8 cellular contexts compared by ENCODE assay signal in the genomic region with DNA sequence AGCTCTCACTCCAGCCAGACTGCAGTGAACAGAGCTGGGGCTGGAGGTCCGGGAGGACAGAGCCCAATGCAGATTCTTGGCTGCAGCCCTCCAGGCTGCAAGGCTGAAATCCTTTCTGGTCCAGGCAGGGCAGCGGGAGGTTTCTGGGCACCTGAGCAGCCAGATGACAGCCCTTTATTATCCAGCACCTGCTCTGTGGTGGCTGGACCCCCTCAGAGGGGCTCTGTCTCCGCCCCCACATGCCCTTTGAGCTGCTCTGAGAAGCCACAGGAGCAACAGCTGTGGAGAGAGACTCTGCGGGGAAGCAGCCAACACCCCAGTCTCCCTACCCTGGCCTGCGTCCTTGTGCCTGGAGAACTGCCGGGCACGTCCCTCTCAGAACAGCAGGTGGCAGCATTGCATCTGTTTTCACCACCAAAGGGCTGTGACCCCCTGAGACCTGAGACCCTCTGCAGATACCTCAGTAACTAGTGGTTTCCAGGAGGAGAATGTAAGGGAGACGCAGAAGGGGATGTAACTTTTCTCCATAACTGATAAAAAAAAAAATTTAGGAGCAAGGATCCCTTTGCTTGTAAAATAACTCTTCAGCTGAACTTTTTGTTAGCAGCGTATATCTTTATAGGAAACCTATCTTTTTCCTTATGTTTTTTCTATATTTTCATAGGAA. TPM values are rescaled to one million over a fixed set of nuclear protein-coding genes. Genes with fewer than 3 reads are reported as not detected.
DNase-seq lines count a peak whose midpoint lies in the region; TF ChIP-seq lines count a peak whose summit lies in the region.

No MANE protein-coding gene starts in this region.

- H4K12ac ChIP-seq in trophoblast cell (ENCODE audit: low read depth, low read length): no peak overlapping the region

- H4K91ac ChIP-seq in trophoblast cell (ENCODE audit: low read depth, low read length): no peak overlapping the region

- no peak overlapping the region for H3K9ac ChIP-seq in Karpas-422 (ENCODE audit: low read length)
- H3K9ac ChIP-seq in trophoblast cell (ENCODE audit: low read length): no peak overlapping the region

- H3K4me1 Mint-ChIP-seq in Caco-2 (ENCODE audit: low read depth, unreplicated experiment) (peaks cover 20% of the 10 kb centered on the region), type B pancreatic cell (ENCODE audit: unreplicated experiment) (peaks cover 17% of the 10 kb centered on the region)

- H2BK12ac ChIP-seq in trophoblast cell (ENCODE audit: low read length): no peak overlapping the region

- intact Hi-C loops in Caco-2 (cut with micrococcal nuclease; ENCODE audit: unreplicated experiment): loop anchor here (1.0 to 2.0 kb wide), 3 partner anchors 62 to 153 kb away; no protein-coding TSS in a partner anchor

- TF ChIP-seq CTCF in Caco-2 (IDR thresholded peaks at IDR 0.05; ENCODE audit: insufficient read depth in 1 of 2, low read depth in 1 of 2, low read length in 1 of 2, severe bottlenecking in 1 of 2, unreplicated experiment in 1 of 2): peak; percentile 95 to 97
- TF ChIP-seq CTCF in RWPE1 (conservative IDR thresholded peaks at IDR 0.05; ENCODE audit: low read depth): peak; percentile 89
- TF ChIP-seq CTCF in type B pancreatic cell (conservative IDR thresholded peaks at IDR 0.05): peak; percentile 95

- no peak overlapping the region for H3K23ac ChIP-seq in trophoblast cell (ENCODE audit: low read length)

- POLR2A ChIA-PET in Caco-2 (lab: Charles Lee) (interaction anchor here (0.6 to 0.9 kb wide), 2 partner anchors 22 to 54 kb away, joined by 3 read pairs; partner anchors contain the start of gene DNAJC7), RWPE1 (lab: Yijun Ruan, JAX; ENCODE audit: low non-redundant PET) (no interaction called here)

- BruUV-seq in Caco-2 (replicated peaks; lab: Mats Ljungman, UMichigan): no TSS peak

- CTCF ChIA-PET in Caco-2 (lab: Charles Lee) (interaction anchor here (0.9 to 2.4 kb wide), 4 partner anchors 33 to 87 kb away, joined by 4 to 9 read pairs (median 5); partner anchors contain the start of genes DNAJC7 and ODAD4), RWPE1 (lab: Yijun Ruan, JAX) (interaction anchor here (0.5 to 1.5 kb wide), 21 partner anchors 9 to 617 kb away, joined by 3 to 7 read pairs (median 3); no protein-coding TSS in a partner anchor)

- H3K4me1 ChIP-seq in Caco-2 (peaks cover 24% of the 10 kb centered on the region), Karpas-422 (ENCODE audit: low read length) (peaks cover 18% of the 10 kb centered on the region), trophoblast cell (ENCODE audit: control insufficient read depth in 1 of 2, insufficient read depth in 2 of 2, low read length in 2 of 2) (peaks cover 8 to 14% of the 10 kb centered on the region in 2 experiments)

- no peak overlapping the region for H2BK5ac ChIP-seq in trophoblast cell (ENCODE audit: low read depth, low read length, poor library complexity)

- H4K8ac ChIP-seq in trophoblast cell (ENCODE audit: low read depth, low read length): no peak overlapping the region

- no peaks in the 10 kb centered on the region for H3K27me3 Mint-ChIP-seq in Caco-2 (ENCODE audit: insufficient read depth, unreplicated experiment)
- H3K27me3 Mint-ChIP-seq in type B pancreatic cell: no peaks in the 10 kb centered on the region

- H3K4me2 ChIP-seq in Karpas-422 (ENCODE audit: low read depth, low read length, poor library complexity, severe bottlenecking) (no peak overlapping the region), trophoblast cell (ENCODE audit: low read length) (no peak overlapping the region)

- peaks cover 6% of the 10 kb centered on the region for H3K79me1 ChIP-seq in trophoblast cell (ENCODE audit: low read length)

- no peaks in the 10 kb centered on the region for H3K9me3 Mint-ChIP-seq in Caco-2 (ENCODE audit: unreplicated experiment)
- H3K9me3 Mint-ChIP-seq in type B pancreatic cell: no peaks in the 10 kb centered on the region

- H3K4me3 ChIP-seq in Caco-2 (ENCODE audit: low read depth, low read length) (no peak overlapping the region), Karpas-422 (ENCODE audit: low read length) (no peak overlapping the region), trophoblast cell (ENCODE audit: low read depth, low read length) (no peak overlapping the region)

- H3K36me3 ChIP-seq in Caco-2 (ENCODE audit: control insufficient read depth, insufficient read depth, low read length): peaks cover 2% of the 10 kb centered on the region; the same call in 1 of the 2 replicates
- peaks cover 2% of the 10 kb centered on the region for H3K36me3 ChIP-seq in Karpas-422 (ENCODE audit: insufficient read depth, low read length)
- H3K36me3 ChIP-seq in trophoblast cell (ENCODE audit: control insufficient read depth in 1 of 2, insufficient read depth in 2 of 2, low read length in 2 of 2): peaks cover under 1% of the 10 kb centered on the region in 2 experiments

- peaks cover 7% of the 10 kb centered on the region for H4K20me1 ChIP-seq in Karpas-422 (ENCODE audit: insufficient read depth, low read depth, low read length)

- no peak overlapping the region for H2AK5ac ChIP-seq in trophoblast cell (ENCODE audit: low read length)

- peak; percentile 81 to 83 for DNase-seq in Caco-2
- peak; percentile 88 for DNase-seq in Karpas-422
- peak; percentile 70 for DNase-seq in RWPE1 (ENCODE audit: low spot score)
- DNase-seq in activated effector memory CD4-positive, alpha-beta T cell treated with Interleukin-2 at 50 U/mL for 16 hours: peak; percentile 46
- peak; percentile 79 for DNase-seq in germinal center (ENCODE audit: low spot score)
- DNase-seq in trophoblast cell: peak; percentile 27 to 74
- peak; percentile 76 for DNase-seq in type B pancreatic cell (ENCODE audit: extremely low spot score, unreplicated experiment)
- no peak for DNase-seq in mesenteric fat pad (ENCODE audit: low spot score)

- H2BK120ac ChIP-seq in trophoblast cell (ENCODE audit: insufficient read depth, low read length, poor library complexity): no peak overlapping the region

- no peaks in the 10 kb centered on the region for H3K27me3 ChIP-seq in Caco-2 (replicated peaks; ENCODE audit: control insufficient read depth, insufficient read depth, low read length)
- H3K27me3 ChIP-seq in Karpas-422 (ENCODE audit: low read length): no peaks in the 10 kb centered on the region
- no peaks in the 10 kb centered on the region for H3K27me3 ChIP-seq in trophoblast cell (ENCODE audit: insufficient read depth, low read length)

- H3K27ac ChIP-seq in Karpas-422 (ENCODE audit: low read length): no peak overlapping the region
- no peak overlapping the region for H3K27ac ChIP-seq in RWPE1
- H3K27ac ChIP-seq in trophoblast cell (ENCODE audit: low read depth, low read length): no peak overlapping the region

- H3K79me2 ChIP-seq in Karpas-422 (ENCODE audit: low read length) (peaks cover 12% of the 10 kb centered on the region), trophoblast cell (ENCODE audit: control insufficient read depth, insufficient read depth, low read length, poor library complexity) (peaks cover 6% of the 10 kb centered on the region)

- H3K4ac ChIP-seq in trophoblast cell (ENCODE audit: low read depth, low read length): no peak overlapping the region

- no peak overlapping the region for H3K4me3 Mint-ChIP-seq in Caco-2 (ENCODE audit: unreplicated experiment)
- no peak overlapping the region for H3K4me3 Mint-ChIP-seq in type B pancreatic cell

- no peaks in the 10 kb centered on the region for H3K9me2 ChIP-seq in Karpas-422 (replicated peaks; ENCODE audit: insufficient read depth, low read length)

- H3K36me3 Mint-ChIP-seq in Caco-2 (ENCODE audit: insufficient read depth, unreplicated experiment): peaks cover 23% of the 10 kb centered on the region
- H3K36me3 Mint-ChIP-seq in type B pancreatic cell: peaks cover 2% of the 10 kb centered on the region

- H3K9me3 ChIP-seq in Caco-2 (no peaks in the 10 kb centered on the region), Karpas-422 (ENCODE audit: low read length) (no peaks in the 10 kb centered on the region), trophoblast cell (ENCODE audit: insufficient read depth, low read depth, low read length) (peaks cover 3% of the 10 kb centered on the region)

- no peak overlapping the region for H3K18ac ChIP-seq in trophoblast cell (ENCODE audit: low read length)

- no CpG with 5 or more reads among the region's 9 CpGs for WGBS in trophoblast cell (ENCODE audit: extremely low coverage, insufficient coverage, insufficient read length)

- H3K27ac Mint-ChIP-seq in Caco-2 (ENCODE audit: unreplicated experiment) (no peak overlapping the region), type B pancreatic cell (peak overlapping the region; percentile 29)

- H3K14ac ChIP-seq in trophoblast cell (ENCODE audit: low read length): no peak overlapping the region

- H2AFZ ChIP-seq in Karpas-422 (ENCODE audit: low read length): no peak overlapping the region
- H2AFZ ChIP-seq in trophoblast cell (ENCODE audit: insufficient read depth, low read length, poor library complexity): no peak overlapping the region

RNA-seq across cellular contexts. Expression of gene CNP, which starts 3.7 kb away (rescaled TPM):
- 90.1 and 94.5 TPM in 2 replicates for total RNA-seq in Caco-2 (2022)
- total RNA-seq in Karpas-422 (2014; rRNA removed; shearing (Covaris generic); ENCODE audit: low replicate concordance): 41.3 and 79.1 TPM in 2 replicates
- 28.0 and 28.5 TPM in 2 replicates for polyA plus RNA-seq in trophoblast cell (2013)
- total RNA-seq in type B pancreatic cell (ENCODE audit: low replicate concordance): 60.0 and 84.3 TPM in 2 replicates
- 84.0 TPM for total RNA-seq in mesenteric fat pad

RNA-seq across cellular contexts. Expression of gene ODAD4, which starts 32.5 kb away (rescaled TPM):
- total RNA-seq in Caco-2 (2022) (0.98 and 1.3 TPM in 2 replicates), type B pancreatic cell (ENCODE audit: low replicate concordance) (1.9 and 4.5 TPM in 2 replicates), mesenteric fat pad (0.48 TPM)
- total RNA-seq in Karpas-422 (2014; rRNA removed; shearing (Covaris generic); ENCODE audit: low replicate concordance): 0.67 and 1.0 TPM in 2 replicates
- polyA plus RNA-seq in trophoblast cell (2013): 0.74 and 0.75 TPM in 2 replicates

RNA-seq across cellular contexts. Expression of gene ACLY, which starts 44.1 kb away (rescaled TPM):
- 246 and 252 TPM in 2 replicates for total RNA-seq in Caco-2 (2022)
- 173 and 212 TPM in 2 replicates for total RNA-seq in Karpas-422 (2014; rRNA removed; shearing (Covaris generic); ENCODE audit: low replicate concordance)
- polyA plus RNA-seq in trophoblast cell (2013): 147 TPM in 2 replicates
- total RNA-seq in type B pancreatic cell (ENCODE audit: low replicate concordance): 160 and 161 TPM in 2 replicates
- total RNA-seq in mesenteric fat pad: 140 TPM

RNA-seq across cellular contexts. Expression of gene DNAJC7, which starts 54.3 kb away (rescaled TPM):
- total RNA-seq in Caco-2 (2022) (147 and 156 TPM in 2 replicates), type B pancreatic cell (ENCODE audit: low replicate concordance) (77.3 and 88.7 TPM in 2 replicates), mesenteric fat pad (74.8 TPM)
- 56.1 and 64.1 TPM in 2 replicates for total RNA-seq in Karpas-422 (2014; rRNA removed; shearing (Covaris generic); ENCODE audit: low replicate concordance)
- polyA plus RNA-seq in trophoblast cell (2013): 73.2 and 73.8 TPM in 2 replicates

RNA-seq across cellular contexts. Expression of gene NKIRAS2, which starts 57.0 kb away (rescaled TPM):
- total RNA-seq in Caco-2 (2022) (51.6 and 55.0 TPM in 2 replicates), type B pancreatic cell (ENCODE audit: low replicate concordance) (44.7 and 45.0 TPM in 2 replicates), mesenteric fat pad (30.9 TPM)
- total RNA-seq in Karpas-422 (2014; rRNA removed; shearing (Covaris generic); ENCODE audit: low replicate concordance): 28.4 and 44.9 TPM in 2 replicates
- 51.0 and 51.4 TPM in 2 replicates for polyA plus RNA-seq in trophoblast cell (2013)
